Comparison of ENCODE assay signal across 8 cellular contexts in the genomic region with DNA sequence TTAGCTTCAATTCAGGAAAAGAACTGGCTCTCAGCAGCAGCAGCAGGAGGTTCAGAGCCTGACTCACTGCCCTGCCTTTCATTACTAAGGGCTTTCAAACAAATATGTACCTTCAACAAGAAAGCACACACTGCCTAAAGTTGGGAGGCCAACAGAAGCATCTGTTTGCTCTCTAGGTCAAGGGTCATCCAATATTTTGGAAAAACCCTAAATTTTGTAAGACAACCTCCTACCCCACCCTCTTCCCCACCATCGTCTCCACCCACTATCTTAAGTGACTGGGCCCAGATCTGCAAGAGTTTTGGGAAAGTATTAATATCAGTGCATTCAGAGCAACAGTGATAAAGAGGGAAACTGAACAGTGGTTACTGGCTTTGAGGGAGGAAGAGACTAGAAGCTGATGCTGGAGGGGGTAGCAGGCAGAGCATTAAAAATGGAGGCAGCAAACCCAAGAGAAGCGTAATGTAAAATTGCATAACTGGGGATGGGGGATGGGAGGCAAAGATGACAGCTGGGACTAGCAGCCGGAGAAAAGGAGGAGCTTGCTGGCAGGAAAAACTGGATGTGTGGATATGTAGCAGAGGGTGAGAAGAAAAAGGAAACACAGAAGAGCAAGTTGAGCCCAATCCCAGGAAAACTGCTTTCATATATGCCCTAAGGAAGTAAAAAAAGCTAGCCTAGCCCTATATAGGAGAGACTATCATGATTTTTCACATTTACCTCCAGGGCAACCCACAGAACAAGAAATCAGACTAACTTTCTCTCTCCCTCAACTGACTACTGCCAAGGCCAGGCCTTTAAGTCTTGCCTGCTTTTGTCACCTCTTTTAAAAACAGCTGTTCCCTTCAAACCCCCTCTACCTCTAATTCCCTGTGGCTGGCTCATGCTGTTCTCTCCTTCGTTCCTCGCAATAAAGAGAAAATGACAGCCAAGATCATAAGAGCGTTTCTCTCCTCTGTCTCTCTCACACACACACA. TPM values are rescaled to one million over a fixed set of nuclear protein-coding genes. Genes with fewer than 3 reads are reported as not detected.
A peak's percentile ranks its signal among the peaks of the same experiment; 100 is the strongest.
DNase-seq lines count a peak whose midpoint lies in the region; ATAC-seq and TF ChIP-seq lines count a peak whose summit lies in the region.

No MANE protein-coding gene starts in this region.

- H3K27ac Mint-ChIP-seq in HFFc6, result no peak overlapping the region

- no peaks in the 10 kb centered on the region; the same call in 1 of the 2 replicates for H3K27me3 Mint-ChIP-seq in HFFc6 (ENCODE audit: insufficient read depth)

- no peaks in the 10 kb centered on the region for H3K27me3 ChIP-seq in gastrocnemius medialis

- no peaks in the 10 kb centered on the region for H3K9me3 ChIP-seq in gastrocnemius medialis

- peak overlapping the region; percentile 70 to 81 (median 77) for H3K27ac ChIP-seq in gastrocnemius medialis

- TF ChIP-seq CTCF in HFFc6 (IDR thresholded peaks at IDR 0.05), result no peak
- no peak for TF ChIP-seq CTCF in gastrocnemius medialis (IDR thresholded peaks at IDR 0.05 in 4 of 5, conservative IDR thresholded peaks at IDR 0.05 in 1 of 5)

- H3K4me3 ChIP-seq in gastrocnemius medialis, result no peak overlapping the region

- DNase-seq in HFFc6 (peak; percentile 48), T1000 (lab: John Stamatoyannopoulos, UW) (peak; percentile 5), Right ventricle myocardium superior (no peak), gastrocnemius medialis (peak; percentile 47 to 73), NCI-H774 (lab: John Stamatoyannopoulos, UW) (no peak)
- no peak for DNase-seq in activated CD8-positive, alpha-beta memory T cell treated with anti-CD3 and anti-CD28 coated beads for 24 hours

- intact Hi-C loops in Right ventricle myocardium superior (cut with DNase I), result no loop called here
- intact Hi-C loops in gastrocnemius medialis (cut with DNase I; ENCODE audit: low total_unique reads), result loop anchor here (2.0 kb wide), 1 partner anchor 31 kb away; a partner anchor contains a TSS

- H3K4me1 ChIP-seq in gastrocnemius medialis, result peaks cover 75 to 94% of the 10 kb centered on the region in 2 donors

- ATAC-seq in Right ventricle myocardium superior (ENCODE audit: poor library complexity) (peak; percentile 64), gastrocnemius medialis (peak; percentile 82 to 95), HG03571 (IDR thresholded peaks at IDR 0.05; ENCODE audit: unreplicated experiment) (no peak), HG03439 (IDR thresholded peaks at IDR 0.05; ENCODE audit: unreplicated experiment) (no peak)

- peaks cover 29% of the 10 kb centered on the region for H3K4me1 Mint-ChIP-seq in HFFc6 (ENCODE audit: low read depth)

- no peaks in the 10 kb centered on the region for H3K9me3 Mint-ChIP-seq in HFFc6

- H3K36me3 Mint-ChIP-seq in HFFc6 (ENCODE audit: low read depth), result peaks cover 9% of the 10 kb centered on the region; the same call in 1 of the 2 replicates

- no peak for TF ChIP-seq POLR2A in gastrocnemius medialis (IDR thresholded peaks at IDR 0.05)

- in situ Hi-C loops in gastrocnemius medialis (cut with MboI; ENCODE audit: low sequenced_read_pairs in 4 of 4), result no loop called here

- H3K4me3 Mint-ChIP-seq in HFFc6, result no peak overlapping the region

- H3K36me3 ChIP-seq in gastrocnemius medialis, result no peaks in the 10 kb centered on the region

RNA-seq across cellular contexts. Expression of a gene that starts 31.5 kb away (rescaled TPM):
- 100 to 1,000 TPM; 183 to 215 (median 204) TPM for total RNA-seq in HFFc6 (2021; fragmentation: NEBNext Ultra II Directional; extraction: Animal tissue kit (Norgen Biotek cat#: 25700))
- total RNA-seq in Right ventricle myocardium superior (188 TPM), gastrocnemius medialis (10 to 100 TPM; 26.5 to 32.9 (median 29.7) TPM)

Comparison
In these comparisons a context has a peak if more than half of its experiments do, and no peak if none do; other contexts are left out.
1. DNase-seq: peak in HFFc6 (single experiment), T1000 (single experiment) and gastrocnemius medialis (2 of 2); none in Right ventricle myocardium superior (single experiment), NCI-H774 (single experiment) and activated CD8-positive, alpha-beta memory T cell treated with anti-CD3 and anti-CD28 coated beads for 24 hours (single experiment).
2. ATAC-seq: peak in Right ventricle myocardium superior (single experiment) and gastrocnemius medialis (2 of 2); none in HG03571 (single experiment) and HG03439 (single experiment).